ENCODE assay signal across 8 cellular contexts in the genomic region with DNA sequence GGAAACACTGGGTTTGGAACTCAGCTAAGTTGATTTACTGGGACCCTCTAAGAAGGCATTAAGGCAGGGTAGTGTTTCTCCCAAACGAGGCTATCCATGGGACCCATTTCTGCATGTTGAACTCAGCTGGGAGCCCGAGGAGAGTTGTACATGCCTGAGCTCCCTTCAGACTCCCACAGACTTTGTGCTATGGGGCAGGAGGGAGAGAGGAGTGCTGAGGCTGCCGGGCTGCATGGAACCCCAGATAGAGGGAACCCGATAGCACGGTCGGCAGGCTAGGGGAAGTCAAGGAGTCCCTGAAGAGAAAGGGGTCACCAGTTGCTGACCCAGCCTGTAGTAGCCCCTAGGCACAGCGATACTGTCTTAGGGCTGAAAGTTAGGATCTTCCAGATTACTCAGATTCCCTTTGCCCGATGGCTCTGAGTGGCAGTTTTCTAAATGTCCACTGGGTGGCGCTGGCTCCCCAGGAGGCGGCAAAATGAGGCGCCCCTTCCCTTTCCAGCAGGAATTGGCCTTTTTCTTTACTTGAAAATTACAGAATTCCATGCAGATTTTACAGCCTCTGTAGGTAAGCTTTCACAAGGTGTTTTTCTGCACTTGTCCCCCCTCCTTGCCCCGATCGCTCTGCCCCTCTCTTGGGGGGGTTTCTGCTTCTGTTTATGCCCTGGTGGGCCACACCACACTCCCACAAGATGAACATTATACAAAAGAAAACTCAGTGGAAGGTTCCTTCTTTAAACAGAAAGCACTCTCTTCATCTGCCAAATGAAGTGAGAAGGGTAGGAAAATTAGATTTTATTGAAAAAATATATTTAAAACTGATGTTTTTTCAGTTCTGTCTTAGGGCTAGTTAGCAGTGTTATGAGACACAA. TPM values are rescaled to one million over a fixed set of nuclear protein-coding genes. Genes with fewer than 3 reads are reported as not detected.
DNase-seq lines count a peak whose midpoint lies in the region; ATAC-seq and TF ChIP-seq lines count a peak whose summit lies in the region.

No MANE protein-coding gene starts in this region.

- peak; percentile 89 for TF ChIP-seq CTCF in GM12874 (IDR thresholded peaks at IDR 0.05; ENCODE audit: insufficient read depth, low read depth, low read length)

- no peak for ATAC-seq in GM19023 (IDR thresholded peaks at IDR 0.05; ENCODE audit: unreplicated experiment)

- DNase-seq in A172 (ENCODE audit: low spot score) (peak; percentile 61), NCI-H2171 treated with DMSO at 0.1 percent for 48 hours (lab: John Stamatoyannopoulos, UW) (peak; percentile 68), ecto neural progenitor cell (ENCODE audit: low spot score) (peak; percentile 83), medulla oblongata (ENCODE audit: extremely low spot score) (peak; percentile 71)
- DNase-seq in activated CD4-positive, alpha-beta T cell treated with anti-CD3 and anti-CD28 coated beads, Interleukin-2, amount 50 U/mL, for 48 hours, result peak; percentile 76 to 78
- peak; percentile 30 to 58 for DNase-seq in stimulated activated CD8-positive, alpha-beta memory T cell treated with anti-CD3 and anti-CD28 coated beads, Interleukin-2, amount 100 ng/mL, for 48 hours (ENCODE audit: low read depth in 2 of 2)

RNA-seq across cellular contexts. Expression of gene NANS, which starts 17.8 kb away (rescaled TPM):
- total RNA-seq in A172 (2014; rRNA removed; shearing (Covaris generic)), result 153 and 159 TPM in 2 replicates

RNA-seq across cellular contexts. Expression of gene TRIM14, which starts 44.7 kb away (rescaled TPM):
- total RNA-seq in A172 (2014; rRNA removed; shearing (Covaris generic)), result 20.6 and 22.9 TPM in 2 replicates
